ENCODE assay signal across 10 cellular contexts in the genomic region with DNA sequence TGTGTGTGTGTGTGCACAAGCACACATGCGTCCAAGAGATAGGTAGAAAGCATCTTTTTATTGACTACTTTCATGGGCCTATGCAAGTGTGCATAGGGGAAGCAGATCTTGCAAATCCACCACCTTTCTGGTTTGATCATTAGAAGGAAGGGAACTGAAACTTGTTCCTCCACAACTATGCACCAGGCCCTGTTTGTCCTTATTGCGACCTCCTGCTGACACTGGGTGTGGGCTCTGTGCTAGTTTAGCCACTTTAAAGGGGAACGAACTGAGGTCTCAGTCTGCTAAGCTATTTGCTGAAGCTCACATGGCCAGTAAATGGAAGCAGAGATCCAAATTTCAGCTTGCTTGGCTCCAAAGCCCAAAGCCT. TPM values are rescaled to one million over a fixed set of nuclear protein-coding genes. Genes with fewer than 3 reads are reported as not detected.
DNase-seq lines count a peak whose midpoint lies in the region; ATAC-seq and TF ChIP-seq lines count a peak whose summit lies in the region.
"Had no signal": no experiment of that assay in that cellular context is flagged by ENCODE, and none has a peak within 500 bp of the region (broad histone marks: within the 10 kb centered on the region; RNA-seq: fewer than 3 reads in every experiment).

No MANE protein-coding gene starts in this region.

- no peak overlapping the region for H3K4me3 ChIP-seq in coronary artery

- H3K4me1 Mint-ChIP-seq in mesothelial cell of epicardium, result peaks cover 7% of the 10 kb centered on the region

- no peak for TF ChIP-seq CTCF in mesothelial cell of epicardium (IDR thresholded peaks at IDR 0.05; ENCODE audit: unreplicated experiment)
- no peak for TF ChIP-seq CTCF in coronary artery (IDR thresholded peaks at IDR 0.05)

- intact Hi-C loops in left ventricle myocardium superior (cut with micrococcal nuclease), result no loop called here

- no peak overlapping the region for H3K27ac Mint-ChIP-seq in mesothelial cell of epicardium

- H3K27ac ChIP-seq in coronary artery, result peak overlapping the region in 1 of 2 donors; percentile 45

- H3K36me3 Mint-ChIP-seq in mesothelial cell of epicardium, result no peaks in the 10 kb centered on the region
- H3K36me3 Mint-ChIP-seq: brain had no signal

- DNase-seq in left ventricle myocardium superior (no peak), T-helper 2 cell (no peak), NCI-H2171 (lab: John Stamatoyannopoulos, UW) (no peak), mesothelial cell of epicardium (ENCODE audit: low spot score in 2 of 2, unreplicated experiment in 2 of 2) (no peak), coronary artery (ENCODE audit: low spot score) (no peak)
- DNase-seq: DMS79 treated with DMSO at 0.1 percent for 48 hours had no signal

- no peak overlapping the region for H3K4me3 Mint-ChIP-seq in mesothelial cell of epicardium
- H3K4me3 Mint-ChIP-seq: brain had no signal

- H3K27me3 Mint-ChIP-seq in mesothelial cell of epicardium (ENCODE audit: low read depth), result peaks cover 85% of the 10 kb centered on the region

- ATAC-seq in GM18502 (IDR thresholded peaks at IDR 0.05; ENCODE audit: poor library complexity, unreplicated experiment), result peak; percentile 90
- peak; percentile 89 for ATAC-seq in GM21576 (IDR thresholded peaks at IDR 0.05; ENCODE audit: unreplicated experiment)
- peak; percentile 89 for ATAC-seq in HG03460 (IDR thresholded peaks at IDR 0.05; ENCODE audit: unreplicated experiment)
- peak; percentile 68 for ATAC-seq in left ventricle myocardium superior

- no peaks in the 10 kb centered on the region for H3K9me3 Mint-ChIP-seq in mesothelial cell of epicardium
- H3K9me3 Mint-ChIP-seq: brain had no signal

RNA-seq across cellular contexts. Expression of a gene that starts 32.1 kb away (rescaled TPM):
- 12.0 TPM for total RNA-seq in left ventricle myocardium superior
- total RNA-seq in mesothelial cell of epicardium, result 18.9 to 22.5 TPM (median 21.1 TPM) in 3 replicates

RNA-seq across cellular contexts. Expression of a gene that starts 42.3 kb away (rescaled TPM):
- 25.2 TPM for total RNA-seq in left ventricle myocardium superior
- total RNA-seq in mesothelial cell of epicardium, result 46.5 to 47.5 TPM (median 46.9 TPM) in 3 replicates
